ENCODE assay signal across 16 cellular contexts in genomic region chr2:68127358-68128242, GRCh38. TPM values are rescaled to one million over a fixed set of nuclear protein-coding genes. Genes with fewer than 3 reads are reported as not detected.
DNase-seq lines count a peak whose midpoint lies in the region; ATAC-seq and TF ChIP-seq lines count a peak whose summit lies in the region.
"Had no signal": no experiment of that assay in that cellular context is flagged by ENCODE, and none has a peak within 500 bp of the region (broad histone marks: within the 10 kb centered on the region; RNA-seq: fewer than 3 reads in every experiment).

No MANE protein-coding gene starts in this region.

- H3K4me3 ChIP-seq in GM12864 (ENCODE audit: low read depth, low read length): no peak overlapping the region
- H3K4me3 ChIP-seq in KMS-11 (IDR thresholded peaks at IDR 0.05; ENCODE audit: insufficient read depth, low read depth, low read length): no peak overlapping the region
- H3K4me3 ChIP-seq: heart right ventricle, prostate gland, thoracic aorta had no signal

- no peaks in the 10 kb centered on the region for H4K20me1 ChIP-seq in KMS-11 (ENCODE audit: insufficient read depth)

- H3K27me3 ChIP-seq in KMS-11 (ENCODE audit: insufficient read depth, low read depth): no peaks in the 10 kb centered on the region
- H3K27me3 ChIP-seq: heart right ventricle had no signal

- DNase-seq in GM12864 (ENCODE audit: low read depth) (peak; percentile 51), hippocampal formation (lab: John Stamatoyannopoulos, UW) (no peak), NCI-H2029 (lab: John Stamatoyannopoulos, UW) (no peak), SK-N-DZ (ENCODE audit: low spot score) (no peak)
- DNase-seq in activated CD4-positive, alpha-beta T cell treated with anti-CD3 and anti-CD28 coated beads for 48 hours: no peak
- DNase-seq: activated CD8-positive, alpha-beta memory T cell treated with anti-CD3 and anti-CD28 coated beads, Interleukin-2, amount 50 U/mL, for 48 hours; aorta; EL; heart right ventricle; mammary epithelial cell; NK-92 treated with Interleukin-12 subunit alpha and Interleukin-12 subunit beta, amount 100 ng/mL, for 24 hours had no signal

- no peaks in the 10 kb centered on the region for H3K36me3 ChIP-seq in KMS-11 (ENCODE audit: insufficient read depth)
- H3K36me3 ChIP-seq: prostate gland had no signal

- ATAC-seq in GM19372 (IDR thresholded peaks at IDR 0.05; ENCODE audit: low read depth, unreplicated experiment): peak; percentile 91
- peak; percentile 96 for ATAC-seq in HG02870 (IDR thresholded peaks at IDR 0.05; ENCODE audit: unreplicated experiment)
- ATAC-seq: heart right ventricle had no signal

- TF ChIP-seq CTCF in GM12864 (IDR thresholded peaks at IDR 0.05; ENCODE audit: low read depth, low read length, missing control alignments) (no peak), KMS-11 (conservative IDR thresholded peaks at IDR 0.05; ENCODE audit: low read depth, low read length) (no peak)

- H3K4me2 ChIP-seq in KMS-11: 0 out of 2 replicates have a peak overlapping the region, but pooled peaks have one; percentile 8

- H3K79me2 ChIP-seq in KMS-11 (ENCODE audit: insufficient read depth, low read depth): no peaks in the 10 kb centered on the region

- H3K4me1 ChIP-seq in KMS-11 (ENCODE audit: low read depth, poor library complexity, severe bottlenecking): peaks cover 16% of the 10 kb centered on the region
- H3K4me1 ChIP-seq: prostate gland had no signal

- no peak overlapping the region for H2AFZ ChIP-seq in KMS-11 (ENCODE audit: low read depth)

- H3K27ac ChIP-seq in KMS-11: no peak overlapping the region
- H3K27ac ChIP-seq: heart right ventricle, prostate gland, thoracic aorta had no signal

- H3K9ac ChIP-seq in KMS-11: no peak overlapping the region

RNA-seq across cellular contexts. Expression of gene PNO1, which starts 30.1 kb away (rescaled TPM):
- 27.8 and 31.1 TPM in 2 replicates for polyA plus RNA-seq in SK-N-DZ (2014; cell fraction: cytosol; rRNA removed)
- 9.3 and 12.2 TPM in 2 replicates for polyA plus RNA-seq in SK-N-DZ (2014; cell fraction: nucleus; rRNA removed)
